ENCODE assay signal across 1 cellular context in the genomic region with DNA sequence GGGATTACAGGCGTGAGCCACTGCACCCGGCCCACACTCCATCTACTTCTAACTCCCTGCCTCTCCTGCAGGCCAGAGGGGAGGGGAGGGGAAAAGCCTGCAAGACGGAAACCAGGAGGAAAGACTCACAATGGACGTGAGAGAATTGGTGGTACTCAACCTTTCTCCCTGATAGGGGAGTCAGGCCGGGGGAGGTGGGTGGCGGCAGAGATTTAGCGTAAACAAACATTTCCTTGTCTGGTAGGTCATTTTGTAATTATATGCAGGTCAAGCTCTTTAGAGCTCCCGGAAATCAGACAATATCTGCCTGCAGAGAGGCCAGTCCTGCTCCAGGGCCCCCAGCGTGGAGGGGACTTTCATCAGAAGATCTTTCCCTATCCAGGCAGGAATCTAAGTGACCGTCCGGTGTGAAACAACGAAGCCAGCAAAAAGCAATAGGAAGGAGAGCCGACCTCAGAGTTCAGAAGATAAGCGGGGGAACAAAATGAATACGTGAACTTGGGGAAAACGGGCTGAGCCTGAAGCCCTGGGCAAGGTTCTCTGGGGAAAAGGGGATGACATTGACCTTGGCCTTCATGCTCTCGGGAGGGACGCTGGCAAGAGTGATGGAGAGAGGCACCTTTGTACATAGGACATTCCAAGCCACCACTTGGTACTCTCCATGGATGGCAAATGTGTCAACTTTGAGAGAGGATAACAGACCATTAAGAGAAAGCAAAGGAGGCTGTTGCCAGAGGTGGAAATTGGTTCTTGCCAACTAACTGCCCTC.
TF ChIP-seq lines count a peak whose summit lies in the region.

No MANE protein-coding gene starts in this region.

TF ChIP-seq in A549, 52 proteins besides CTCF, POLR2A, EP300 and RAD21:
- TF ChIP-seq TP53 (CRISPR knock-in tag; IDR thresholded peaks at IDR 0.05) (no peak), FOSL2 (IDR thresholded peaks at IDR 0.05) (no peak), FOSL2 (CRISPR knock-in tag; IDR thresholded peaks at IDR 0.05) (no peak), KDM5A (IDR thresholded peaks at IDR 0.05) (no peak), CBX8 (IDR thresholded peaks at IDR 0.05) (no peak), PHF8 (IDR thresholded peaks at IDR 0.05; ENCODE audit: borderline replicate concordance, low read depth) (no peak), SREBF2 (IDR thresholded peaks at IDR 0.05) (no peak), HOXB13 (CRISPR knock-in tag; IDR thresholded peaks at IDR 0.05; ENCODE audit: low read depth) (no peak), MAZ (IDR thresholded peaks at IDR 0.05; ENCODE audit: borderline replicate concordance, low read depth, low read length) (no peak), MYC (IDR thresholded peaks at IDR 0.05; ENCODE audit: borderline replicate concordance, low read length) (no peak), BHLHE40 (IDR thresholded peaks at IDR 0.05; ENCODE audit: low read depth, low read length) (no peak), MAFK (IDR thresholded peaks at IDR 0.05; ENCODE audit: partially characterized antibody) (no peak), ZC3H11A (IDR thresholded peaks at IDR 0.05) (no peak)
- TF ChIP-seq, protein P1, sequence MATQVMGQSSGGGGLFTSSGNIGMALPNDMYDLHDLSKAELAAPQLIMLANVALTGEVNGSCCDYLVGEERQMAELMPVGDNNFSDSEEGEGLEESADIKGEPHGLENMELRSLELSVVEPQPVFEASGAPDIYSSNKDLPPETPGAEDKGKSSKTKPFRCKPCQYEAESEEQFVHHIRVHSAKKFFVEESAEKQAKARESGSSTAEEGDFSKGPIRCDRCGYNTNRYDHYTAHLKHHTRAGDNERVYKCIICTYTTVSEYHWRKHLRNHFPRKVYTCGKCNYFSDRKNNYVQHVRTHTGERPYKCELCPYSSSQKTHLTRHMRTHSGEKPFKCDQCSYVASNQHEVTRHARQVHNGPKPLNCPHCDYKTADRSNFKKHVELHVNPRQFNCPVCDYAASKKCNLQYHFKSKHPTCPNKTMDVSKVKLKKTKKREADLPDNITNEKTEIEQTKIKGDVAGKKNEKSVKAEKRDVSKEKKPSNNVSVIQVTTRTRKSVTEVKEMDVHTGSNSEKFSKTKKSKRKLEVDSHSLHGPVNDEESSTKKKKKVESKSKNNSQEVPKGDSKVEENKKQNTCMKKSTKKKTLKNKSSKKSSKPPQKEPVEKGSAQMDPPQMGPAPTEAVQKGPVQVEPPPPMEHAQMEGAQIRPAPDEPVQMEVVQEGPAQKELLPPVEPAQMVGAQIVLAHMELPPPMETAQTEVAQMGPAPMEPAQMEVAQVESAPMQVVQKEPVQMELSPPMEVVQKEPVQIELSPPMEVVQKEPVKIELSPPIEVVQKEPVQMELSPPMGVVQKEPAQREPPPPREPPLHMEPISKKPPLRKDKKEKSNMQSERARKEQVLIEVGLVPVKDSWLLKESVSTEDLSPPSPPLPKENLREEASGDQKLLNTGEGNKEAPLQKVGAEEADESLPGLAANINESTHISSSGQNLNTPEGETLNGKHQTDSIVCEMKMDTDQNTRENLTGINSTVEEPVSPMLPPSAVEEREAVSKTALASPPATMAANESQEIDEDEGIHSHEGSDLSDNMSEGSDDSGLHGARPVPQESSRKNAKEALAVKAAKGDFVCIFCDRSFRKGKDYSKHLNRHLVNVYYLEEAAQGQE (IDR thresholded peaks at IDR 0.05), result no peak
- TF ChIP-seq, protein P2, sequence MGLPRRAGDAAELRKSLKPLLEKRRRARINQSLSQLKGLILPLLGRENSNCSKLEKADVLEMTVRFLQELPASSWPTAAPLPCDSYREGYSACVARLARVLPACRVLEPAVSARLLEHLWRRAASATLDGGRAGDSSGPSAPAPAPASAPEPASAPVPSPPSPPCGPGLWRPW (IDR thresholded peaks at IDR 0.05), result no peak
